ENCODE assay signal across 25 cellular contexts in genomic region chr7:47394751-47395252, GRCh38.
DNase-seq lines count a peak whose midpoint lies in the region; ATAC-seq and TF ChIP-seq lines count a peak whose summit lies in the region.
"Had no signal": no experiment of that assay in that cellular context is flagged by ENCODE, and none has a peak within 500 bp of the region (broad histone marks: within the 10 kb centered on the region; RNA-seq: fewer than 3 reads in every experiment).

No MANE protein-coding gene starts in this region.

- no peaks in the 10 kb centered on the region for H3K9me3 ChIP-seq in right lobe of liver
- no peaks in the 10 kb centered on the region for H3K9me3 ChIP-seq in sigmoid colon

- no peak overlapping the region for H3K27ac Mint-ChIP-seq in activated CD8-positive, alpha-beta T cell treated with anti-CD3 and anti-CD28 coated beads for 36 hours
- H3K27ac Mint-ChIP-seq: CD4-positive, alpha-beta memory T cell; H9 had no signal

- H3K9me3 Mint-ChIP-seq in activated CD8-positive, alpha-beta T cell treated with anti-CD3 and anti-CD28 coated beads for 36 hours: no peaks in the 10 kb centered on the region
- H3K9me3 Mint-ChIP-seq: H9 had no signal

- no peak for TF ChIP-seq EP300 in sigmoid colon (IDR thresholded peaks at IDR 0.05)

- ATAC-seq in left ventricle myocardium superior: no peak
- peak in 3 of 4 donors; percentile 7 to 17 (median 12) for ATAC-seq in right lobe of liver
- ATAC-seq in activated CD8-positive, alpha-beta T cell treated with anti-CD3 and anti-CD28 coated beads for 36 hours: no peak
- no peak for ATAC-seq in HG02798 (IDR thresholded peaks at IDR 0.05; ENCODE audit: poor library complexity, unreplicated experiment)
- ATAC-seq: GM12878 had no signal

- no peak for TF ChIP-seq POLR2A in right lobe of liver (IDR thresholded peaks at IDR 0.05)
- TF ChIP-seq POLR2A in sigmoid colon (IDR thresholded peaks at IDR 0.05): no peak

- H3K36me3 Mint-ChIP-seq in activated CD8-positive, alpha-beta T cell treated with anti-CD3 and anti-CD28 coated beads for 36 hours (ENCODE audit: low read depth): no peaks in the 10 kb centered on the region
- H3K36me3 Mint-ChIP-seq: CD4-positive, alpha-beta memory T cell had no signal

- no peak overlapping the region for H3K4me3 Mint-ChIP-seq in activated CD8-positive, alpha-beta T cell treated with anti-CD3 and anti-CD28 coated beads for 36 hours
- H3K4me3 Mint-ChIP-seq: CD4-positive, alpha-beta memory T cell; H9 had no signal

- H3K36me3 ChIP-seq in right lobe of liver (peaks cover 0 to 74% (median 39%) of the 10 kb centered on the region in 4 donors), sigmoid colon (peaks cover 0 to 29% (median 12%) of the 10 kb centered on the region in 4 donors)

- H3K4me3 ChIP-seq in right lobe of liver (no peak overlapping the region), sigmoid colon (no peak overlapping the region)
- H3K4me3 ChIP-seq: BLaER1 treated with 17β-estradiol and CSF1 and Interleukin-3, amounts not matched to agents 10 nM and 100 nM; GM12878; GM23248 had no signal

- H3K4me1 Mint-ChIP-seq in activated CD8-positive, alpha-beta T cell treated with anti-CD3 and anti-CD28 coated beads for 36 hours (ENCODE audit: low read depth): no peaks in the 10 kb centered on the region
- H3K4me1 Mint-ChIP-seq: CD4-positive, alpha-beta memory T cell; H9 had no signal

- DNase-seq in cardiac septum (ENCODE audit: low spot score) (peak; percentile 47), left ventricle myocardium superior (no peak), right lobe of liver (peak in 1 of 3 donors; percentile 14), sigmoid colon (peak; percentile 57), SK-N-DZ (ENCODE audit: low spot score) (no peak), cerebellar nuclear complex (lab: John Stamatoyannopoulos, UW) (no peak)
- no peak for DNase-seq in activated CD8-positive, alpha-beta T cell treated with anti-CD3 and anti-CD28 coated beads for 36 hours
- DNase-seq: ACHN; CD4-positive, alpha-beta memory T cell; DND-41; GM23248; H9; NCI-H1092 treated with DMSO at 0.1 percent for 48 hours; NCI-H146; NCI-H2081; NCI-H2171 treated with DMSO at 0.1 percent for 48 hours; NCI-H446; NCI-H526 treated with DMSO at 0.1 percent for 48 hours; Right ventricle myocardium superior had no signal

- intact Hi-C loops in cardiac septum (cut with DNase I) (no loop called here), left ventricle myocardium superior (cut with micrococcal nuclease) (no loop called here), right lobe of liver (cut with DNase I) (no loop called here), sigmoid colon (cut with DNase I) (no loop called here)
- intact Hi-C loops in activated CD8-positive, alpha-beta T cell treated with anti-CD3 and anti-CD28 coated beads for 36 hours (cut with micrococcal nuclease): no loop called here

- H3K27ac ChIP-seq in right lobe of liver: no peak overlapping the region
- no peak overlapping the region for H3K27ac ChIP-seq in sigmoid colon
- H3K27ac ChIP-seq: 22Rv1; BLaER1 treated with 17β-estradiol and CSF1 and Interleukin-3, amounts not matched to agents 10 nM and 100 nM; GM23248; HL-60; KMS-11 had no signal

- 89% methylated on average over 5 of the region's 11 CpGs for WGBS in right lobe of liver (ENCODE audit: insufficient coverage, low coverage, low lambda C conversion rate, missing lambda C conversion rate)
- WGBS in sigmoid colon, 2 donors: 88 to 91% methylated on average over 11 of the region's 11 CpGs

- H3K4me1 ChIP-seq in right lobe of liver (no peaks in the 10 kb centered on the region), sigmoid colon (no peaks in the 10 kb centered on the region)

- CTCF ChIA-PET in activated CD8-positive, alpha-beta T cell treated with anti-CD3 and anti-CD28 coated beads for 36 hours (lab: Charles Lee): no interaction called here

- TF ChIP-seq CTCF in right lobe of liver (IDR thresholded peaks at IDR 0.05) (no peak), sigmoid colon (IDR thresholded peaks at IDR 0.05) (no peak)
- TF ChIP-seq CTCF in activated CD8-positive, alpha-beta T cell treated with anti-CD3 and anti-CD28 coated beads for 36 hours (IDR thresholded peaks at IDR 0.05): no peak

- H3K27me3 ChIP-seq in right lobe of liver (no peaks in the 10 kb centered on the region), sigmoid colon (no peaks in the 10 kb centered on the region)

- peaks cover 2% of the 10 kb centered on the region for H3K27me3 Mint-ChIP-seq in activated CD8-positive, alpha-beta T cell treated with anti-CD3 and anti-CD28 coated beads for 36 hours

- POLR2A ChIA-PET in activated CD8-positive, alpha-beta T cell treated with anti-CD3 and anti-CD28 coated beads for 36 hours (lab: Charles Lee): no interaction called here

Comparison
In these comparisons a context has a peak if more than half of its experiments do, and no peak if none do; other contexts are left out.
1. DNase-seq: peak in cardiac septum (single experiment) and sigmoid colon (single experiment); none in left ventricle myocardium superior (single experiment), activated CD8-positive, alpha-beta T cell treated with anti-CD3 and anti-CD28 coated beads for 36 hours (single experiment), SK-N-DZ (single experiment) and cerebellar nuclear complex (0 of 2).
2. ATAC-seq: peak in right lobe of liver (3 of 4); none in left ventricle myocardium superior (single experiment), activated CD8-positive, alpha-beta T cell treated with anti-CD3 and anti-CD28 coated beads for 36 hours (single experiment) and HG02798 (single experiment).